9 cellular contexts compared by ENCODE assay signal in genomic region chr9:20508242-20508641, GRCh38.
DNase-seq lines count a peak whose midpoint lies in the region; ATAC-seq and TF ChIP-seq lines count a peak whose summit lies in the region.
"Had no signal": no experiment of that assay in that cellular context is flagged by ENCODE, and none has a peak within 500 bp of the region (broad histone marks: within the 10 kb centered on the region; RNA-seq: fewer than 3 reads in every experiment).

No MANE protein-coding gene starts in this region.

- H3K4me1 ChIP-seq in A673 (ENCODE audit: insufficient read depth, low read length, poor library complexity, severe bottlenecking) (peaks cover 26% of the 10 kb centered on the region), testis (no peaks in the 10 kb centered on the region), lower lobe of right lung (peaks cover 5% of the 10 kb centered on the region), prostate gland (replicated peaks) (no peaks in the 10 kb centered on the region)

- H3K27me3 Mint-ChIP-seq in activated CD8-positive, alpha-beta T cell treated with anti-CD3 and anti-CD28 coated beads for 36 hours = no peaks in the 10 kb centered on the region

- H3K9me3 ChIP-seq in A673 (ENCODE audit: low read depth, low read length, poor library complexity, severe bottlenecking) (no peaks in the 10 kb centered on the region), testis (no peaks in the 10 kb centered on the region), lower lobe of right lung (no peaks in the 10 kb centered on the region), prostate gland (no peaks in the 10 kb centered on the region)

- TF ChIP-seq POLR2A in testis (IDR thresholded peaks at IDR 0.05) (no peak), prostate gland (IDR thresholded peaks at IDR 0.05) (no peak)

- H3K4me3 Mint-ChIP-seq in activated CD8-positive, alpha-beta T cell treated with anti-CD3 and anti-CD28 coated beads for 36 hours = no peak overlapping the region

- WGBS in testis, 2 donors = 77 to 80% methylated on average over 2 of the region's 2 CpGs
- WGBS in prostate gland = 27% methylated on average over 2 of the region's 2 CpGs

- ATAC-seq in GM18870 (IDR thresholded peaks at IDR 0.05; ENCODE audit: unreplicated experiment) (peak; percentile 80), HG03066 (IDR thresholded peaks at IDR 0.05; ENCODE audit: low read depth, unreplicated experiment) (peak; percentile 69), lower lobe of right lung (no peak)
- ATAC-seq in activated CD8-positive, alpha-beta T cell treated with anti-CD3 and anti-CD28 coated beads for 36 hours = peak; percentile 66

- H3K9me3 Mint-ChIP-seq in activated CD8-positive, alpha-beta T cell treated with anti-CD3 and anti-CD28 coated beads for 36 hours = peaks cover 2% of the 10 kb centered on the region

- POLR2A ChIA-PET in A673 (lab: Charles Lee; ENCODE audit: low non-redundant PET) = no interaction called here
- POLR2A ChIA-PET in activated CD8-positive, alpha-beta T cell treated with anti-CD3 and anti-CD28 coated beads for 36 hours (lab: Charles Lee) = no interaction called here

- H3K27me3 ChIP-seq in A673 (replicated peaks; ENCODE audit: insufficient read depth, low read depth, low read length, poor library complexity) (no peaks in the 10 kb centered on the region), testis (no peaks in the 10 kb centered on the region), lower lobe of right lung (ENCODE audit: low read depth) (no peaks in the 10 kb centered on the region), prostate gland (replicated peaks; ENCODE audit: insufficient read depth) (no peaks in the 10 kb centered on the region)

- H3K36me3 ChIP-seq in A673 (ENCODE audit: insufficient read depth, low read length, poor library complexity, severe bottlenecking) (no peaks in the 10 kb centered on the region), testis (ENCODE audit: low read depth, missing control alignments) (no peaks in the 10 kb centered on the region), lower lobe of right lung (no peaks in the 10 kb centered on the region), prostate gland (no peaks in the 10 kb centered on the region)

- intact Hi-C loops in A673 (cut with micrococcal nuclease; ENCODE audit: unreplicated experiment) = no loop called here
- intact Hi-C loops in activated CD8-positive, alpha-beta T cell treated with anti-CD3 and anti-CD28 coated beads for 36 hours (cut with micrococcal nuclease) = no loop called here
- intact Hi-C loops in testis (cut with DNase I; ENCODE audit: low total_unique reads) = no loop called here
- intact Hi-C loops in lower lobe of right lung (cut with DNase I) = no loop called here
- intact Hi-C loops in prostate gland (cut with DNase I) = loop anchor here (5.0 kb wide), 1 partner anchor 114 kb away; the partner anchor contains the start of gene MLLT3

- DNase-seq in A673 (ENCODE audit: low spot score) = peak; percentile 18
- DNase-seq in activated CD8-positive, alpha-beta T cell treated with anti-CD3 and anti-CD28 coated beads for 36 hours = no peak
- no peak for DNase-seq in testis
- no peak for DNase-seq in lower lobe of right lung
- DNase-seq in NCI-H526 treated with DMSO at 0.1 percent for 48 hours (lab: John Stamatoyannopoulos, UW) = no peak
- DNase-seq in prostate gland (ENCODE audit: low spot score) = no peak
- DNase-seq: activated effector memory CD4-positive, alpha-beta T cell treated with Interleukin-2 at 50 U/mL for 16 hours had no signal

- peak overlapping the region; percentile 11 for H3K27ac Mint-ChIP-seq in activated CD8-positive, alpha-beta T cell treated with anti-CD3 and anti-CD28 coated beads for 36 hours

- TF ChIP-seq CTCF in A673 (conservative IDR thresholded peaks at IDR 0.05; ENCODE audit: low read depth, low read length) (no peak), testis (IDR thresholded peaks at IDR 0.05) (no peak), lower lobe of right lung (IDR thresholded peaks at IDR 0.05) (no peak), prostate gland (IDR thresholded peaks at IDR 0.05) (no peak)
- no peak for TF ChIP-seq CTCF in activated CD8-positive, alpha-beta T cell treated with anti-CD3 and anti-CD28 coated beads for 36 hours (IDR thresholded peaks at IDR 0.05)

- H3K4me1 Mint-ChIP-seq in activated CD8-positive, alpha-beta T cell treated with anti-CD3 and anti-CD28 coated beads for 36 hours (ENCODE audit: low read depth) = peaks cover 79% of the 10 kb centered on the region

- H3K36me3 Mint-ChIP-seq in activated CD8-positive, alpha-beta T cell treated with anti-CD3 and anti-CD28 coated beads for 36 hours (ENCODE audit: low read depth) = peaks cover 7% of the 10 kb centered on the region

- CTCF ChIA-PET in A673 (lab: Charles Lee) = no interaction called here
- CTCF ChIA-PET in activated CD8-positive, alpha-beta T cell treated with anti-CD3 and anti-CD28 coated beads for 36 hours (lab: Charles Lee) = no interaction called here

- no TSS peak for BruUV-seq in A673 (replicated peaks; lab: Mats Ljungman, UMichigan)

- H3K4me3 ChIP-seq in A673 (ENCODE audit: low read depth, low read length, poor library complexity, severe bottlenecking) (no peak overlapping the region), testis (no peak overlapping the region), lower lobe of right lung (no peak overlapping the region), prostate gland (no peak overlapping the region)

- no peak overlapping the region for H3K27ac ChIP-seq in A673 (ENCODE audit: low read depth, low read length, poor library complexity, severe bottlenecking)
- no peak overlapping the region for H3K27ac ChIP-seq in testis
- H3K27ac ChIP-seq in lower lobe of right lung = no peak overlapping the region
- no peak overlapping the region for H3K27ac ChIP-seq in prostate gland

Comparison
In these comparisons a context has a peak if more than half of its experiments do, and no peak if none do; other contexts are left out.
1. ATAC-seq: peak in GM18870 (single experiment), HG03066 (single experiment) and activated CD8-positive, alpha-beta T cell treated with anti-CD3 and anti-CD28 coated beads for 36 hours (single experiment); none in lower lobe of right lung (0 of 2).